ENCODE assay signal across 21 cellular contexts in genomic region chr4:94372579-94372978, GRCh38. TPM values are rescaled to one million over a fixed set of nuclear protein-coding genes. Genes with fewer than 3 reads are reported as not detected.
"Had no signal": no experiment of that assay in that cellular context is flagged by ENCODE, and none has a peak within 500 bp of the region (broad histone marks: within the 10 kb centered on the region; RNA-seq: fewer than 3 reads in every experiment).

No MANE protein-coding gene starts in this region.

- DNase-seq: Karpas-422, KBM-7, MM.1S, NCI-H1092 treated with DMSO at 0.1 percent for 48 hours, NCI-H1436, NCI-H187, NCI-H2029, NCI-H2081 treated with DMSO at 0.1 percent for 48 hours, NCI-H2171, NCI-H226, NCI-H446, NCI-H510A, NCI-H524 treated with DMSO at 0.1 percent for 48 hours, NCI-H774, Right ventricle myocardium superior, RPMI8226, SIG-M5 had no signal

- H3K4me3 ChIP-seq: SJSA1, SK-N-MC had no signal

- H3K27me3 ChIP-seq: SJSA1 had no signal

- H3K9me3 ChIP-seq: SJSA1 had no signal

- H3K36me3 ChIP-seq: SJSA1 had no signal

RNA-seq across cellular contexts. Expression of gene HPGDS, which starts 29.9 kb away (rescaled TPM):
- total RNA-seq: HT-29, M059J, SJSA1 had no signal
